In the genomic region with DNA sequence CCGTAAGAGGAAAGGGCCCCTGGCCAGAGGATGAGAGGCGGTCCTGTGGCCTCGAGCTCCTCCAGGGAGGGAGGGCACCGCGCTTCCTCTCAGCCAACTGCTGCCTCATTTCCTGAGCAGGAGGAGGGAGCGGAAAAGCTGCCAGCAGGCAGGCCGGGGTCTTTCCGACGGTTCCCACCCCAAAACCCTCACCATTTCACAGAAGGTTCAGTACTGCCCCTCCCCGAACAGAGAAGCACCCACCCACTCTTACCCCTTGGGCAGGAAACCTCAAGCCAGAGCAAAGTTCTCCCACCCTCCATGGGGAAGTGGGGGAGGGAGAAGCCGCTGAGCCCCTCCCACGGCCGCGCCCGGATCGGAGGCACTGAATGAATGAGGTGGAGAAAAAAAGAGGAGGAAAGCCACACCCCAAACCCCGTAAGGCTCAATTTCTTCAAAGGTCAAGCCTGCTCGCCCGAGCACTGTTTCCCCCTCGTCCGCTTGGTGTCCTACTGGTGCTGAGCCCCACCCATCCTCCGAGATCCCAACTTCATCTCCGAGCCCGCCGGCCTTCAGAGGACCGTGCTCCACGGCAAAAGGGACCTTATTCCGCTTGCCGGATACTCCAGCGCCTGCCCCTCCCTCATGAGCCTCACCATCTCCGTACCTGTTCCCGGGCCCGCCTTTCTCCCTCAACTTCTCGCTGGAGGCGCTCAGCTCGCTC, we compare ENCODE assay signal across 8 cellular contexts.
DNase-seq lines count a peak whose midpoint lies in the region; ATAC-seq and TF ChIP-seq lines count a peak whose summit lies in the region.

No MANE protein-coding gene starts in this region.

- DNase-seq in AG04449 (ENCODE audit: low read depth, low spot score): no peak
- DNase-seq in NOMO-1 treated with dmso at 0.1 percent for 144 hours (lab: John Stamatoyannopoulos, UW; ENCODE audit: unreplicated experiment): peak; percentile 99
- DNase-seq in activated CD8-positive, alpha-beta memory T cell treated with anti-CD3 and anti-CD28 coated beads, Interleukin-2, amount 50 U/mL, for 48 hours: peak; percentile 87
- DNase-seq in epithelial cell of esophagus (ENCODE audit: low read depth): peak; percentile 80
- peak; percentile 86 for DNase-seq in stimulated activated CD8-positive, alpha-beta memory T cell treated with anti-CD3 and anti-CD28 coated beads, Interleukin-4, amount 100 ng/mL, for 48 hours

- peak overlapping the region; percentile 91 to 99 for H3K27ac ChIP-seq in mucosa of rectum (ENCODE audit: low read depth in 2 of 2, low read length in 2 of 2)

- H3K27me3 ChIP-seq in mucosa of rectum (ENCODE audit: control insufficient read depth in 2 of 2, insufficient read depth in 2 of 2, low read length in 2 of 2): no peaks in the 10 kb centered on the region

- peak; percentile 45 for ATAC-seq in GM18868 (IDR thresholded peaks at IDR 0.05; ENCODE audit: unreplicated experiment)
- peak; percentile 50 for ATAC-seq in HG03108 (IDR thresholded peaks at IDR 0.05; ENCODE audit: unreplicated experiment)

- CTCF ChIA-PET in AG04449 (lab: Yijun Ruan, JAX): interaction anchor here (2.5 kb wide), 1 partner anchor 152 kb away, joined by 8 read pairs; no protein-coding TSS in a partner anchor

- H3K4me3 ChIP-seq in AG04449 (ENCODE audit: low read depth, low read length) (peak overlapping the region; percentile 100), epithelial cell of esophagus (ENCODE audit: low read length) (peak overlapping the region; percentile 96), mucosa of rectum (ENCODE audit: low read length in 2 of 2) (peak overlapping the region; percentile 94 to 98)

- H3K4me1 ChIP-seq in mucosa of rectum (ENCODE audit: control insufficient read depth in 2 of 2, insufficient read depth in 2 of 2, low read length in 2 of 2): peaks cover 46% of the 10 kb centered on the region in 2 donors

- peaks cover 0 to 7% of the 10 kb centered on the region in 2 donors for H3K36me3 ChIP-seq in mucosa of rectum (ENCODE audit: control insufficient read depth in 2 of 2, insufficient read depth in 2 of 2, low read length in 2 of 2)

- POLR2A ChIA-PET in AG04449 (lab: Yijun Ruan, JAX): interaction anchor here (0.9 to 1.0 kb wide), 4 partner anchors 12 to 192 kb away, joined by 3 to 5 read pairs (median 4); partner anchors contain the start of gene RPS27

- H3K9me3 ChIP-seq in mucosa of rectum (ENCODE audit: control insufficient read depth in 2 of 2, low read length in 2 of 2): no peaks in the 10 kb centered on the region

- H3K9ac ChIP-seq in mucosa of rectum (ENCODE audit: low read depth in 1 of 2, low read length in 2 of 2): peak overlapping the region; percentile 89 to 98

- no peak for TF ChIP-seq CTCF in AG04449 (IDR thresholded peaks at IDR 0.05; ENCODE audit: insufficient read depth, low read length, missing control alignments)
- no peak for TF ChIP-seq CTCF in epithelial cell of esophagus (IDR thresholded peaks at IDR 0.05; ENCODE audit: insufficient read depth, low read depth, low read length, missing control alignments)
